ENCODE assay signal across 24 cellular contexts in genomic region chr22:25125693-25126357, GRCh38.
DNase-seq lines count a peak whose midpoint lies in the region; ATAC-seq and TF ChIP-seq lines count a peak whose summit lies in the region.
"Had no signal": no experiment of that assay in that cellular context is flagged by ENCODE, and none has a peak within 500 bp of the region (broad histone marks: within the 10 kb centered on the region; RNA-seq: fewer than 3 reads in every experiment).

No MANE protein-coding gene starts in this region.

- POLR2A ChIA-PET in naive thymus-derived CD4-positive, alpha-beta T cell (lab: Charles Lee) = no interaction called here

- no peak overlapping the region for H3K4me3 ChIP-seq in SJCRH30
- no peak overlapping the region for H3K4me3 ChIP-seq in thyroid gland (replicated peaks in 1 of 3)
- H3K4me3 ChIP-seq in naive thymus-derived CD4-positive, alpha-beta T cell (ENCODE audit: low read length) = no peak overlapping the region
- H3K4me3 ChIP-seq: A549, Peyer's patch, smooth muscle cell, uterus had no signal

- H3K9me3 ChIP-seq in SJCRH30 (replicated peaks) = no peaks in the 10 kb centered on the region; the same call in 1 of the 2 replicates
- no peaks in the 10 kb centered on the region for H3K9me3 ChIP-seq in thyroid gland
- no peaks in the 10 kb centered on the region for H3K9me3 ChIP-seq in naive thymus-derived CD4-positive, alpha-beta T cell (ENCODE audit: control insufficient read depth in 2 of 3, low read length in 3 of 3)
- H3K9me3 ChIP-seq: A549, Peyer's patch, uterus had no signal

- H3K27ac ChIP-seq in SJCRH30 (peak overlapping the region; percentile 88), thyroid gland (peak overlapping the region; percentile 27 to 54 (median 45))
- no peak overlapping the region for H3K27ac ChIP-seq in naive thymus-derived CD4-positive, alpha-beta T cell (ENCODE audit: low read depth, low read length)
- H3K27ac ChIP-seq: A549, Peyer's patch, uterus had no signal

- H3K27me3 ChIP-seq in SJCRH30 (no peaks in the 10 kb centered on the region), thyroid gland (no peaks in the 10 kb centered on the region)
- H3K27me3 ChIP-seq in naive thymus-derived CD4-positive, alpha-beta T cell (ENCODE audit: control insufficient read depth in 2 of 2, insufficient read depth in 2 of 2, low read length in 2 of 2) = no peaks in the 10 kb centered on the region
- H3K27me3 ChIP-seq: Peyer's patch, uterus had no signal

- H3K27ac Mint-ChIP-seq in naive thymus-derived CD4-positive, alpha-beta T cell = no peak overlapping the region
- H3K27ac Mint-ChIP-seq: activated CD8-positive, alpha-beta T cell treated with anti-CD3 and anti-CD28 coated beads, Interleukin-2, amount 10 ng/mL, durations not matched to agents 7 days and 5 days; CD8-positive, alpha-beta memory T cell had no signal

- no peak for TF ChIP-seq POLR2A in thyroid gland (IDR thresholded peaks at IDR 0.05)

- WGBS in thyroid gland, 2 donors = 68 to 70% methylated on average over 9 of the region's 9 CpGs

- peak; percentile 78 for DNase-seq in NCI-H510A treated with DMSO at 0.1 percent for 48 hours (lab: John Stamatoyannopoulos, UW)
- no peak for DNase-seq in NCI-H510A (lab: John Stamatoyannopoulos, UW)
- DNase-seq in NCI-H2081 treated with DMSO at 0.1 percent for 48 hours (lab: John Stamatoyannopoulos, UW) = peak; percentile 4
- DNase-seq in SJCRH30 = peak; percentile 65 to 87
- DNase-seq in thyroid gland = no peak
- DNase-seq in NCI-H226 = no peak
- no peak for DNase-seq in naive thymus-derived CD4-positive, alpha-beta T cell
- no peak for DNase-seq in NCI-H1930 (lab: John Stamatoyannopoulos, UW)
- DNase-seq: activated CD4-positive, alpha-beta T cell treated with anti-CD3 and anti-CD28 coated beads for 1 hour; activated CD8-positive, alpha-beta T cell treated with anti-CD3 and anti-CD28 coated beads, Interleukin-2, amount 10 ng/mL, durations not matched to agents 7 days and 5 days; activated effector memory CD4-positive, alpha-beta T cell treated with Interleukin-2 at 50 U/mL for 16 hours; activated T-cell treated with anti-CD3 and anti-CD28 coated beads for 4 hours; CD8-positive, alpha-beta memory T cell; HCEC 1CT; Kasumi-1; kidney glomerular epithelial cell; NCI-H2227 treated with DMSO at 0.1 percent for 48 hours; nucleus accumbens; Peyer's patch; stimulated activated CD4-positive, alpha-beta T cell treated with anti-CD3 and anti-CD28 coated beads, Interleukin-2, amount 100 ng/mL, for 24 hours; T-helper 1 cell; uterus had no signal

- intact Hi-C loops in thyroid gland (cut with DNase I) = no loop called here
- intact Hi-C loops in naive thymus-derived CD4-positive, alpha-beta T cell (cut with micrococcal nuclease) = no loop called here

- CTCF ChIA-PET in naive thymus-derived CD4-positive, alpha-beta T cell (lab: Charles Lee) = no interaction called here

- no peak for ATAC-seq in naive thymus-derived CD4-positive, alpha-beta T cell
- ATAC-seq: A549; activated CD8-positive, alpha-beta T cell treated with anti-CD3 and anti-CD28 coated beads, Interleukin-2, amount 10 ng/mL, durations not matched to agents 7 days and 5 days had no signal

- peak overlapping the region in 1 of 10 donors; percentile 5 for H3K4me3 Mint-ChIP-seq in naive thymus-derived CD4-positive, alpha-beta T cell
- H3K4me3 Mint-ChIP-seq: activated CD8-positive, alpha-beta T cell treated with anti-CD3 and anti-CD28 coated beads, Interleukin-2, amount 10 ng/mL, durations not matched to agents 7 days and 5 days; CD8-positive, alpha-beta memory T cell had no signal

- H3K27me3 Mint-ChIP-seq in naive thymus-derived CD4-positive, alpha-beta T cell = no peaks in the 10 kb centered on the region
- H3K27me3 Mint-ChIP-seq: CD8-positive, alpha-beta memory T cell had no signal

- peaks cover 0 to 18% (median 11%) of the 10 kb centered on the region in 5 donors for H3K36me3 Mint-ChIP-seq in naive thymus-derived CD4-positive, alpha-beta T cell

- TF ChIP-seq CTCF in thyroid gland (IDR thresholded peaks at IDR 0.05) = no peak

- H3K36me3 ChIP-seq in SJCRH30 (peaks cover 23% of the 10 kb centered on the region), thyroid gland (no peaks in the 10 kb centered on the region)
- H3K36me3 ChIP-seq in naive thymus-derived CD4-positive, alpha-beta T cell (ENCODE audit: control insufficient read depth in 2 of 3, insufficient read depth in 3 of 3, low read length in 3 of 3) = peaks cover 0 to 3% (median 0%) of the 10 kb centered on the region in 3 experiments
- H3K36me3 ChIP-seq: Peyer's patch, uterus had no signal

- H3K4me1 ChIP-seq in SJCRH30 (peaks cover 42% of the 10 kb centered on the region), thyroid gland (peaks cover 44 to 73% of the 10 kb centered on the region in 2 donors)
- H3K4me1 ChIP-seq in naive thymus-derived CD4-positive, alpha-beta T cell (ENCODE audit: control insufficient read depth in 2 of 2, insufficient read depth in 2 of 2, low read length in 2 of 2) = no peaks in the 10 kb centered on the region
- H3K4me1 ChIP-seq: uterus had no signal

- H3K9me3 Mint-ChIP-seq in naive thymus-derived CD4-positive, alpha-beta T cell = peaks cover 0 to 2% (median 0%) of the 10 kb centered on the region in 11 donors
- H3K9me3 Mint-ChIP-seq: CD8-positive, alpha-beta memory T cell had no signal

- H3K4me1 Mint-ChIP-seq in naive thymus-derived CD4-positive, alpha-beta T cell = peaks cover 0 to 4% (median 0%) of the 10 kb centered on the region in 7 donors

Comparison
In these comparisons a context has a peak if more than half of its experiments do, and no peak if none do; other contexts are left out.
1. DNase-seq: peak in NCI-H510A treated with DMSO at 0.1 percent for 48 hours (single experiment), NCI-H2081 treated with DMSO at 0.1 percent for 48 hours (single experiment) and SJCRH30 (2 of 2); none in NCI-H510A (single experiment), thyroid gland (0 of 2), NCI-H226 (single experiment), naive thymus-derived CD4-positive, alpha-beta T cell (0 of 9) and NCI-H1930 (0 of 2).